In genomic region chr12:92414383-92415065, GRCh38 we compare ENCODE assay signal across 21 cellular contexts.
DNase-seq lines count a peak whose midpoint lies in the region; ATAC-seq and TF ChIP-seq lines count a peak whose summit lies in the region.
"Had no signal": no experiment of that assay in that cellular context is flagged by ENCODE, and none has a peak within 500 bp of the region (broad histone marks: within the 10 kb centered on the region; RNA-seq: fewer than 3 reads in every experiment).

No MANE protein-coding gene starts in this region.

- no peaks in the 10 kb centered on the region for H3K9me3 ChIP-seq in breast epithelium
- no peaks in the 10 kb centered on the region for H3K9me3 ChIP-seq in mucosa of descending colon
- H3K9me3 ChIP-seq in subcutaneous abdominal adipose tissue (ENCODE audit: control insufficient read depth in 5 of 5, low read length in 5 of 5): no peaks in the 10 kb centered on the region
- H3K9me3 ChIP-seq: A549, BE2C, heart left ventricle had no signal

- peaks cover 5% of the 10 kb centered on the region for H3K4me1 Mint-ChIP-seq in MCF 10A (ENCODE audit: insufficient read depth, unreplicated experiment)

- H3K27ac Mint-ChIP-seq in MCF 10A (ENCODE audit: low read depth, unreplicated experiment): no peak overlapping the region
- H3K27ac Mint-ChIP-seq: activated CD8-positive, alpha-beta T cell treated with anti-CD3 and anti-CD28 coated beads, Interleukin-2, amount 10 ng/mL, durations not matched to agents 7 days and 5 days; activated naive CD4-positive, alpha-beta T cell treated with anti-CD3 and anti-CD28 coated beads for 36 hours; effector memory CD8-positive, alpha-beta T cell had no signal

- no peaks in the 10 kb centered on the region for H3K27me3 Mint-ChIP-seq in MCF 10A (ENCODE audit: insufficient read depth, unreplicated experiment)
- H3K27me3 Mint-ChIP-seq: effector memory CD8-positive, alpha-beta T cell had no signal

- no peaks in the 10 kb centered on the region for H3K9me3 Mint-ChIP-seq in MCF 10A (ENCODE audit: unreplicated experiment)
- H3K9me3 Mint-ChIP-seq: activated naive CD4-positive, alpha-beta T cell treated with anti-CD3 and anti-CD28 coated beads for 36 hours; effector memory CD8-positive, alpha-beta T cell had no signal

- H3K4me3 ChIP-seq in breast epithelium: no peak overlapping the region
- no peak overlapping the region for H3K4me3 ChIP-seq in mucosa of descending colon
- no peak overlapping the region for H3K4me3 ChIP-seq in subcutaneous abdominal adipose tissue (ENCODE audit: low read depth in 1 of 5, low read length in 5 of 5)
- H3K4me3 ChIP-seq: A549, GM12878, heart left ventricle had no signal

- POLR2A ChIA-PET in MCF 10A (lab: Yijun Ruan, JAX): interaction anchor here (1.3 to 1.4 kb wide), 2 partner anchors 8 to 273 kb away, joined by 5 to 7 read pairs; no protein-coding TSS in a partner anchor

- H3K36me3 Mint-ChIP-seq in MCF 10A (ENCODE audit: insufficient read depth, unreplicated experiment): no peaks in the 10 kb centered on the region

- H3K27ac ChIP-seq in breast epithelium (peak overlapping the region; percentile 40 to 72), subcutaneous abdominal adipose tissue (ENCODE audit: low read depth, low read length) (peak overlapping the region; percentile 32)
- H3K27ac ChIP-seq: A549, RWPE1 had no signal

- DNase-seq in breast epithelium (ENCODE audit: low spot score in 2 of 2): no peak
- DNase-seq in MCF 10A (ENCODE audit: unreplicated experiment): no peak
- no peak for DNase-seq in mucosa of descending colon
- DNase-seq in stimulated activated CD4-positive, alpha-beta T cell treated with anti-CD3 and anti-CD28 coated beads, Interleukin-4, amount 100 ng/mL, for 24 hours: no peak
- no peak for DNase-seq in COR-L47 (lab: John Stamatoyannopoulos, UW)
- DNase-seq: activated CD8-positive, alpha-beta T cell treated with anti-CD3 and anti-CD28 coated beads, Interleukin-2, amount 10 ng/mL, durations not matched to agents 7 days and 5 days; activated naive CD4-positive, alpha-beta T cell treated with anti-CD3 and anti-CD28 coated beads for 36 hours; BE2C; DND-41; effector memory CD8-positive, alpha-beta T cell; heart left ventricle; NCI-H146; NCI-H526; nucleus accumbens; T1000 had no signal

- BruUV-seq in MCF 10A (replicated peaks; lab: Mats Ljungman, UMichigan): no TSS peak

- TF ChIP-seq POLR2A in breast epithelium (IDR thresholded peaks at IDR 0.05): no peak

- intact Hi-C loops in breast epithelium (cut with DNase I; ENCODE audit: low total_unique reads): no loop called here
- intact Hi-C loops in MCF 10A (cut with micrococcal nuclease): no loop called here
- intact Hi-C loops in mucosa of descending colon (cut with DNase I, micrococcal nuclease): no loop called here

- peak in 1 of 3 donors; percentile 30 for TF ChIP-seq CTCF in breast epithelium (IDR thresholded peaks at IDR 0.05)
- TF ChIP-seq CTCF in MCF 10A (IDR thresholded peaks at IDR 0.05; ENCODE audit: unreplicated experiment): no peak
- TF ChIP-seq CTCF in mucosa of descending colon (IDR thresholded peaks at IDR 0.05): no peak

- CTCF ChIA-PET in MCF 10A (lab: Yijun Ruan, JAX): no interaction called here

- peak; percentile 72 for ATAC-seq in esophagus mucosa
- ATAC-seq in mucosa of descending colon: peak; percentile 81
- ATAC-seq in GM19452 (IDR thresholded peaks at IDR 0.05; ENCODE audit: unreplicated experiment): no peak
- ATAC-seq: A549; activated CD8-positive, alpha-beta T cell treated with anti-CD3 and anti-CD28 coated beads, Interleukin-2, amount 10 ng/mL, durations not matched to agents 7 days and 5 days; effector memory CD8-positive, alpha-beta T cell; GM12878; heart left ventricle had no signal

- H3K9ac ChIP-seq in subcutaneous abdominal adipose tissue (ENCODE audit: low read length in 5 of 5): no peak overlapping the region

- H3K36me3 ChIP-seq in breast epithelium: no peaks in the 10 kb centered on the region
- H3K36me3 ChIP-seq in mucosa of descending colon (ENCODE audit: low read depth): no peaks in the 10 kb centered on the region
- H3K36me3 ChIP-seq in subcutaneous abdominal adipose tissue (ENCODE audit: control insufficient read depth in 5 of 5, insufficient read depth in 5 of 5, low read length in 5 of 5): no peaks in the 10 kb centered on the region
- H3K36me3 ChIP-seq: BE2C, heart left ventricle had no signal

- H3K4me1 ChIP-seq in breast epithelium: no peaks in the 10 kb centered on the region
- peaks cover 9% of the 10 kb centered on the region for H3K4me1 ChIP-seq in mucosa of descending colon (ENCODE audit: low read depth)
- H3K4me1 ChIP-seq in subcutaneous abdominal adipose tissue (ENCODE audit: control insufficient read depth in 5 of 5, insufficient read depth in 5 of 5, low read length in 5 of 5): peaks cover 0 to 23% (median 17%) of the 10 kb centered on the region in 5 donors

- H3K27me3 ChIP-seq in breast epithelium: no peaks in the 10 kb centered on the region
- no peaks in the 10 kb centered on the region for H3K27me3 ChIP-seq in subcutaneous abdominal adipose tissue (ENCODE audit: control insufficient read depth in 5 of 5, insufficient read depth in 4 of 5, low read length in 5 of 5)
- H3K27me3 ChIP-seq: BE2C, heart left ventricle had no signal

- no peak overlapping the region for H3K4me3 Mint-ChIP-seq in MCF 10A (ENCODE audit: unreplicated experiment)
- H3K4me3 Mint-ChIP-seq: activated CD8-positive, alpha-beta T cell treated with anti-CD3 and anti-CD28 coated beads, Interleukin-2, amount 10 ng/mL, durations not matched to agents 7 days and 5 days; activated naive CD4-positive, alpha-beta T cell treated with anti-CD3 and anti-CD28 coated beads for 36 hours; effector memory CD8-positive, alpha-beta T cell had no signal
